ENCODE assay signal across 8 cellular contexts in genomic region chr11:47766363-47767227, GRCh38. TPM values are rescaled to one million over a fixed set of nuclear protein-coding genes. Genes with fewer than 3 reads are reported as not detected.
A peak's percentile ranks its signal among the peaks of the same experiment; 100 is the strongest.
DNase-seq lines count a peak whose midpoint lies in the region; ATAC-seq and TF ChIP-seq lines count a peak whose summit lies in the region.

No MANE protein-coding gene starts in this region.

- peaks cover 16% of the 10 kb centered on the region for H3K4me1 Mint-ChIP-seq in activated naive CD8-positive, alpha-beta T cell treated with anti-CD3 and anti-CD28 coated beads, Interleukin-2, amount 10 ng/mL, durations not matched to agents 7 days and 5 days

- H3K4me3 Mint-ChIP-seq in activated naive CD8-positive, alpha-beta T cell treated with anti-CD3 and anti-CD28 coated beads, Interleukin-2, amount 10 ng/mL, durations not matched to agents 7 days and 5 days = peak overlapping the region; percentile 95

- TF ChIP-seq CTCF in SK-N-SH (IDR thresholded peaks at IDR 0.05) = no peak
- TF ChIP-seq CTCF in transverse colon (IDR thresholded peaks at IDR 0.05) = no peak

- H3K27me3 ChIP-seq in SK-N-SH (ENCODE audit: insufficient read depth) (no peaks in the 10 kb centered on the region), transverse colon (no peaks in the 10 kb centered on the region)

- H4K20me1 ChIP-seq in SK-N-SH (ENCODE audit: insufficient read depth) = peaks cover 30% of the 10 kb centered on the region

- H3F3A ChIP-seq in SK-N-SH (replicated peaks; ENCODE audit: insufficient read depth) = peaks cover 11% of the 10 kb centered on the region

- H3K27me3 Mint-ChIP-seq in activated naive CD8-positive, alpha-beta T cell treated with anti-CD3 and anti-CD28 coated beads, Interleukin-2, amount 10 ng/mL, durations not matched to agents 7 days and 5 days = no peaks in the 10 kb centered on the region

- H3K27ac Mint-ChIP-seq in activated naive CD8-positive, alpha-beta T cell treated with anti-CD3 and anti-CD28 coated beads, Interleukin-2, amount 10 ng/mL, durations not matched to agents 7 days and 5 days = peak overlapping the region; percentile 99

- peak overlapping the region; percentile 91 for H3K4me2 ChIP-seq in SK-N-SH

- H3K79me2 ChIP-seq in SK-N-SH (ENCODE audit: insufficient read depth) = peaks cover 55% of the 10 kb centered on the region

- no peaks in the 10 kb centered on the region for H3K9me3 ChIP-seq in SK-N-SH
- no peaks in the 10 kb centered on the region for H3K9me3 ChIP-seq in transverse colon

- intact Hi-C loops in cardiac septum (cut with DNase I) (loop anchor here (2.0 to 5.0 kb wide), 2 partner anchors 36 to 82 kb away; partner anchors contain the start of gene NUP160), posterior cingulate gyrus (cut with DNase I) (loop anchor here (5.0 to 10.0 kb wide), 2 partner anchors 49 to 212 kb away; partner anchors contain the start of genes AGBL2 and CELF1), transverse colon (cut with DNase I; ENCODE audit: low total_unique reads) (no loop called here)

- H3K36me3 ChIP-seq in SK-N-SH (replicated peaks in 1 of 2; ENCODE audit: control insufficient read depth in 1 of 2, insufficient read depth in 2 of 2, low read length in 1 of 2) = peaks cover 7 to 35% of the 10 kb centered on the region in 2 experiments
- peaks cover 0 to 24% (median 11%) of the 10 kb centered on the region in 4 donors for H3K36me3 ChIP-seq in transverse colon

- H3K9ac ChIP-seq in SK-N-SH = peak overlapping the region; percentile 97

- TF ChIP-seq POLR2A in transverse colon (IDR thresholded peaks at IDR 0.05) = no peak

- peak; percentile 31 for ATAC-seq in GM19455 (IDR thresholded peaks at IDR 0.05; ENCODE audit: unreplicated experiment)
- ATAC-seq in activated naive CD8-positive, alpha-beta T cell treated with anti-CD3 and anti-CD28 coated beads, Interleukin-2, amount 10 ng/mL, durations not matched to agents 7 days and 5 days (ENCODE audit: low read depth) = peak; percentile 31

- H2AFZ ChIP-seq in SK-N-SH (ENCODE audit: low read depth) = peak overlapping the region; percentile 56; the same call in 1 of the 2 replicates

- 2% methylated on average over 28 of the region's 73 CpGs for WGBS in SK-N-SH (ENCODE audit: low lambda C conversion rate)
- WGBS in transverse colon (ENCODE audit: low coverage in 1 of 2), 2 donors = 0% methylated on average over 44 of the region's 73 CpGs; no CpG with 5 or more reads in 1 of the 2 donors

- peak; percentile 35 for DNase-seq in COR-L47 (lab: John Stamatoyannopoulos, UW)
- DNase-seq in HK-2 (ENCODE audit: unreplicated experiment) = peak; percentile 37
- no peak for DNase-seq in SK-N-SH
- DNase-seq in activated naive CD8-positive, alpha-beta T cell treated with anti-CD3 and anti-CD28 coated beads, Interleukin-2, amount 10 ng/mL, durations not matched to agents 7 days and 5 days = peak; percentile 79
- DNase-seq in cardiac septum (ENCODE audit: low spot score) = peak; percentile 85
- DNase-seq in posterior cingulate gyrus = peak; percentile 41 to 89 (median 54)
- DNase-seq in transverse colon = peak; percentile 81

- peaks cover 13% of the 10 kb centered on the region for H3K36me3 Mint-ChIP-seq in activated naive CD8-positive, alpha-beta T cell treated with anti-CD3 and anti-CD28 coated beads, Interleukin-2, amount 10 ng/mL, durations not matched to agents 7 days and 5 days

- peak overlapping the region; percentile 84 to 94 for H3K27ac ChIP-seq in SK-N-SH (ENCODE audit: low read depth in 2 of 2, low read length in 1 of 2)
- H3K27ac ChIP-seq in transverse colon = peak overlapping the region; percentile 99 to 100 (median 100)

- peaks cover 5 to 17% of the 10 kb centered on the region in 2 experiments; a peak in 3 of 4 replicates for H3K4me1 ChIP-seq in SK-N-SH (ENCODE audit: control insufficient read depth in 1 of 2, insufficient read depth in 2 of 2, low read depth in 1 of 2, low read length in 1 of 2)
- H3K4me1 ChIP-seq in transverse colon = peaks cover 5 to 30% (median 21%) of the 10 kb centered on the region in 4 donors

- POLR2A ChIA-PET in SK-N-SH (lab: Yijun Ruan, JAX) = no interaction called here
- POLR2A ChIA-PET in activated naive CD8-positive, alpha-beta T cell treated with anti-CD3 and anti-CD28 coated beads, Interleukin-2, amount 10 ng/mL, durations not matched to agents 7 days and 5 days (lab: Charles Lee) = interaction anchor here (0.6 to 2.6 kb wide), 9 partner anchors 8 to 925 kb away, joined by 3 to 13 read pairs (median 3); partner anchors contain the start of genes AGBL2, DDB2 and NUP160

- in situ Hi-C loops in transverse colon (cut with MboI; ENCODE audit: low pct_ligation_motif_present in 1 of 4, low pct_unique_long_range_greater_than_20kb in 1 of 4, low sequenced_read_pairs in 3 of 4) = no loop called here

- no peaks in the 10 kb centered on the region for H3K9me2 ChIP-seq in SK-N-SH

- no peak for TF ChIP-seq RAD21 in SK-N-SH (IDR thresholded peaks at IDR 0.05; ENCODE audit: low read length)

- TF ChIP-seq EP300 in SK-N-SH (IDR thresholded peaks at IDR 0.05; ENCODE audit: borderline replicate concordance in 1 of 2, low read depth in 1 of 2, low read length in 1 of 2) = no peak
- TF ChIP-seq EP300 in transverse colon (IDR thresholded peaks at IDR 0.05; ENCODE audit: low read depth) = no peak

- H3K4me3 ChIP-seq in SK-N-SH (ENCODE audit: low read depth in 2 of 2, low read length in 1 of 2) (peak overlapping the region; percentile 68 to 81), transverse colon (peak overlapping the region; percentile 83 to 93 (median 86))

- CTCF ChIA-PET in SK-N-SH (lab: Yijun Ruan, JAX) = interaction anchor here (0.6 kb wide), 1 partner anchor 88 kb away, joined by 3 read pairs; no protein-coding TSS in a partner anchor

- H3K9me3 Mint-ChIP-seq in activated naive CD8-positive, alpha-beta T cell treated with anti-CD3 and anti-CD28 coated beads, Interleukin-2, amount 10 ng/mL, durations not matched to agents 7 days and 5 days = no peaks in the 10 kb centered on the region

TF ChIP-seq in SK-N-SH, 30 proteins besides CTCF, POLR2A, EP300 and RAD21:
- TF ChIP-seq MAX (IDR thresholded peaks at IDR 0.05; ENCODE audit: low read depth) = peak; percentile 82
- no peak for TF ChIP-seq USF2 (IDR thresholded peaks at IDR 0.05; ENCODE audit: borderline replicate concordance, low read depth, low read length)
- TF ChIP-seq POLR2AphosphoS5 (IDR thresholded peaks at IDR 0.05; ENCODE audit: low read depth, low read length) = 0 out of 2 replicates have a peak, but pooled peaks have one; percentile 2
- TF ChIP-seq RCOR1 (IDR thresholded peaks at IDR 0.05; ENCODE audit: low read length) = no peak
- no peak for TF ChIP-seq MEF2A (IDR thresholded peaks at IDR 0.05; ENCODE audit: borderline replicate concordance, low read depth)
- no peak for TF ChIP-seq IRF3 (IDR thresholded peaks at IDR 0.05; ENCODE audit: low read depth, low read length)
- peak; percentile 58 for TF ChIP-seq MXI1 (IDR thresholded peaks at IDR 0.05; ENCODE audit: low read depth, low read length)
- TF ChIP-seq CHD2 (IDR thresholded peaks at IDR 0.05; ENCODE audit: low read length, partially characterized antibody) = no peak

RNA-seq across cellular contexts. Expression of gene FNBP4, which starts 0.5 kb away (rescaled TPM):
- polyA plus RNA-seq in SK-N-SH (2012; rRNA removed) = 53.9 and 83.3 TPM in 2 replicates
- polyA plus RNA-seq in SK-N-SH (2012; cell fraction: cytosol; rRNA removed) = 32.2 and 32.5 TPM in 2 replicates
- polyA plus RNA-seq in SK-N-SH (2012; cell fraction: nucleus; rRNA removed) = 226 and 301 TPM in 2 replicates
- total RNA-seq in activated naive CD8-positive, alpha-beta T cell treated with anti-CD3 and anti-CD28 coated beads, Interleukin-2, amount 10 ng/mL, durations not matched to agents 7 days and 5 days = 100 to 1,000 TPM; 201 to 213 TPM
- total RNA-seq in cardiac septum = 41.7 TPM
- total RNA-seq in transverse colon = 100 to 1,000 TPM in 3 of 4 donors, 10 to 100 TPM in 1; 85.9 to 312 (median 164) TPM

RNA-seq across cellular contexts. Expression of gene AGBL2, which starts 51.4 kb away (rescaled TPM):
- 5.5 and 6.7 TPM in 2 replicates for polyA plus RNA-seq in SK-N-SH (2012; rRNA removed)
- 2.2 and 2.3 TPM in 2 replicates for polyA plus RNA-seq in SK-N-SH (2012; cell fraction: cytosol; rRNA removed)
- polyA plus RNA-seq in SK-N-SH (2012; cell fraction: nucleus; rRNA removed) = 36.6 and 41.6 TPM in 2 replicates
- 1 to 10 TPM; 7.7 to 8.3 TPM for total RNA-seq in activated naive CD8-positive, alpha-beta T cell treated with anti-CD3 and anti-CD28 coated beads, Interleukin-2, amount 10 ng/mL, durations not matched to agents 7 days and 5 days
- total RNA-seq in cardiac septum = 1.2 TPM
- total RNA-seq in transverse colon = 10 to 100 TPM in 2 of 4 donors, 1 to 10 TPM in 2; 3.3 to 13.5 (median 8.0) TPM
